5 cellular contexts compared by ENCODE assay signal in the genomic region with DNA sequence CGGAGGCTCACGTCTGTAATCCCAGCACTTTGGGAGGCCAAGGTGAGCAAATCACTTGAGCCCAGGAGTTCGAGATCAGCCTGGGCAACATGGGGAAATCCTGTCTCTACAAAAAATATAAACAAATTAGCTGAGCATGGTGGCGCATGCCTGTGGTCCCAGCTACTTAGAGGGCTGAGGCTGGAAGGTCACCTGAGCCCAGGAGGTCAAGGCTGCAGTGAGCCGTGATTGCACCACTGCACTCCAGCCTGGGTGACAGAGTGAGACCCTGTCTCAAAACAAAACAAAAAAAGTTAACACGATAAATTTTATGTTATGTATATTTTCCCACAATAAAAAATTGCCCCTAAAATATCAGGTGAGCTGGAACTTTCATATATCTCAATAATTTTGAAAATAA. TPM values are rescaled to one million over a fixed set of nuclear protein-coding genes. Genes with fewer than 3 reads are reported as not detected.
DNase-seq lines count a peak whose midpoint lies in the region; ATAC-seq, FAIRE-seq and TF ChIP-seq lines count a peak whose summit lies in the region.
"Not testable (repeated sequence)": the region's sequence is repeated elsewhere in the genome, so short reads cannot be mapped to it uniquely, and the experiment has no call there.

No MANE protein-coding gene starts in this region.

- in situ Hi-C loops in HepG2 (cut with HindIII; ENCODE audit: extremely low pct_ligation_motif_present, low pct_unique_long_range_greater_than_20kb), result not testable (repeated sequence)

- WGBS in HepG2 (ENCODE audit: low lambda C conversion rate), result 40% methylated on average over 6 of the region's 6 CpGs

- intact Hi-C loops in HepG2 (cut with micrococcal nuclease; ENCODE audit: unreplicated experiment), result not testable (repeated sequence)

- DNase-seq in NCI-H226 (peak; percentile 17), amniotic epithelial cell (ENCODE audit: low read depth) (peak; percentile 21), choroid plexus epithelial cell (ENCODE audit: low read depth) (peak; percentile 16), HepG2 (ENCODE audit: low spot score) (peak; percentile 63)
- DNase-seq in cardiac muscle cell (ENCODE audit: low read depth in 1 of 2, low spot score in 1 of 2), result not testable (repeated sequence)

- H3K36me3 ChIP-seq in cardiac muscle cell, result peaks cover 10% of the 10 kb centered on the region
- H3K36me3 ChIP-seq in HepG2 (replicated peaks in 1 of 2; ENCODE audit: control insufficient read depth in 1 of 2, insufficient read depth in 2 of 2, low read length in 2 of 2), result not testable (repeated sequence)

- not testable (repeated sequence) for TF ChIP-seq POLR2A in HepG2 (IDR thresholded peaks at IDR 0.05; ENCODE audit: insufficient read depth in 1 of 2, low read depth in 2 of 2, low read length in 2 of 2)

- TF ChIP-seq RAD21 in HepG2 (CRISPR knock-in tag; IDR thresholded peaks at IDR 0.05), result not testable (repeated sequence)

- TF ChIP-seq EP300 in HepG2 (IDR thresholded peaks at IDR 0.05; ENCODE audit: low read depth in 2 of 2, low read length in 2 of 2); HepG2 (CRISPR knock-in tag; IDR thresholded peaks at IDR 0.05; ENCODE audit: borderline replicate concordance): not testable (repeated sequence)

- TF ChIP-seq CTCF in choroid plexus epithelial cell (conservative IDR thresholded peaks at IDR 0.05; ENCODE audit: low read depth, low read length); cardiac muscle cell (IDR thresholded peaks at IDR 0.05; ENCODE audit: low read depth, low read length); HepG2 (CRISPR knock-in tag; IDR thresholded peaks at IDR 0.05): not testable (repeated sequence)

- not testable (repeated sequence) for BruUV-seq in HepG2 (replicated peaks; lab: Mats Ljungman, UMichigan)

- H3K4me3 ChIP-seq in choroid plexus epithelial cell (ENCODE audit: low read depth, low read length); cardiac muscle cell; HepG2 (replicated peaks in 1 of 3; ENCODE audit: insufficient read depth in 1 of 3, low read depth in 2 of 3, low read length in 3 of 3): not testable (repeated sequence)

- FAIRE-seq in HepG2 (lab: Jason Lieb, UNC), result peak; percentile 80

- H2AFZ ChIP-seq in HepG2 (ENCODE audit: low read length), result not testable (repeated sequence)

- H3K79me2 ChIP-seq in HepG2 (ENCODE audit: insufficient read depth, low read length), result not testable (repeated sequence)

- not testable (repeated sequence) for H3K4me2 ChIP-seq in HepG2 (ENCODE audit: low read depth, low read length)

- H3K9me3 ChIP-seq in cardiac muscle cell (ENCODE audit: low read depth); HepG2 (ENCODE audit: low read length): not testable (repeated sequence)

- POLR2A ChIA-PET in HepG2 (lab: Yijun Ruan, JAX), result interaction anchor here (0.9 to 1.1 kb wide), 3 partner anchors 32 to 50 kb away, joined by 3 to 4 read pairs (median 3); partner anchors contain the start of genes ABHD18 and MFSD8

- H3K27ac ChIP-seq in cardiac muscle cell (peak overlapping the region; percentile 1), HepG2 (ENCODE audit: extremely low read length, insufficient read depth, low read length) (peak overlapping the region; percentile 28)

- H4K20me1 ChIP-seq in HepG2 (ENCODE audit: insufficient read depth, low read length), result not testable (repeated sequence)

- H3K27me3 ChIP-seq in cardiac muscle cell; HepG2 (ENCODE audit: control insufficient read depth in 1 of 2, insufficient read depth in 2 of 2, low read length in 2 of 2): not testable (repeated sequence)

- H3K4me1 ChIP-seq in cardiac muscle cell (ENCODE audit: low read depth); HepG2 (ENCODE audit: insufficient read depth, low read length): not testable (repeated sequence)

- not testable (repeated sequence) for H3K9ac ChIP-seq in HepG2 (ENCODE audit: insufficient read depth, low read depth, low read length)

- ATAC-seq in HepG2, result peak; percentile 92

- CTCF ChIA-PET in HepG2 (lab: Yijun Ruan, JAX; ENCODE audit: low intra/inter-chr PET ratio, low total read pairs), result not testable (repeated sequence)

RNA-seq across cellular contexts. Expression of gene MFSD8, which starts 33.1 kb away (rescaled TPM):
- total RNA-seq in cardiac muscle cell, result 10.5 and 18.4 TPM in 2 replicates
- 20.4 and 23.6 TPM in 2 replicates for polyA plus RNA-seq in cardiac muscle cell
- 12.3 and 25.5 TPM in 2 replicates for total RNA-seq in HepG2 (2016; rRNA removed; fragmentation: Illumina TruSeq; extraction: Trizol)
- total RNA-seq in HepG2 (2016; cell fraction: cytosol; rRNA removed; fragmentation: Illumina TruSeq; extraction: Trizol; ENCODE audit: low read depth), result 36.2 and 53.0 TPM in 2 replicates
- 17.1 and 24.3 TPM in 2 replicates for total RNA-seq in HepG2 (2016; cell fraction: insoluble cytoplasmic fraction; rRNA removed; fragmentation: Illumina TruSeq; extraction: Trizol)
- 16.4 and 20.2 TPM in 2 replicates for total RNA-seq in HepG2 (2016; cell fraction: membrane; rRNA removed; fragmentation: Illumina TruSeq; extraction: Trizol)
- 40.1 and 45.9 TPM in 2 replicates for total RNA-seq in HepG2 (2016; cell fraction: nucleus; rRNA removed; fragmentation: Illumina TruSeq; extraction: Trizol)
- 24.8 and 26.8 TPM in 2 replicates for polyA plus RNA-seq in HepG2 (2011; rRNA removed)
- 5.0 and 6.9 TPM in 2 replicates for polyA plus RNA-seq in HepG2 (2011; cell fraction: cytosol; rRNA removed)
- 46.5 and 53.4 TPM in 2 replicates for polyA plus RNA-seq in HepG2 (2011; cell fraction: nucleus; rRNA removed)
- polyA plus RNA-seq in HepG2 (2012), result 14.5 and 18.2 TPM in 2 replicates
- polyA plus RNA-seq in HepG2 (2016; cell fraction: cytosol; fragmentation: Illumina TruSeq; extraction: Trizol; ENCODE audit: low read depth), result 1.8 and 2.4 TPM in 2 replicates
- polyA plus RNA-seq in HepG2 (2016; cell fraction: insoluble cytoplasmic fraction; fragmentation: Illumina TruSeq; extraction: Trizol; ENCODE audit: low read depth), result 9.0 and 9.2 TPM in 2 replicates
- polyA plus RNA-seq in HepG2 (2016; cell fraction: membrane; fragmentation: Illumina TruSeq; extraction: Trizol; ENCODE audit: low read depth), result 2.5 and 2.6 TPM in 2 replicates
- polyA plus RNA-seq in HepG2 (2016; cell fraction: nucleus; fragmentation: Illumina TruSeq; extraction: Trizol; ENCODE audit: insufficient read depth, low read depth), result 49.8 and 56.3 TPM in 2 replicates
- polyA minus RNA-seq in HepG2 (2011; rRNA and poly(A)+ RNA removed; ENCODE audit: low replicate concordance), result 10.4 and 14.3 TPM in 2 replicates
- 11.1 and 11.3 TPM in 2 replicates for polyA minus RNA-seq in HepG2 (2011; cell fraction: cytosol; rRNA and poly(A)+ RNA removed)
- 79.4 TPM in 2 replicates for polyA minus RNA-seq in HepG2 (2011; cell fraction: nucleus; rRNA and poly(A)+ RNA removed)

RNA-seq across cellular contexts. Expression of gene ABHD18, which starts 33.4 kb away (rescaled TPM):
- total RNA-seq in cardiac muscle cell (16.7 and 18.8 TPM in 2 replicates), HepG2 (2016; rRNA removed; fragmentation: Illumina TruSeq; extraction: Trizol) (16.3 and 17.8 TPM in 2 replicates)
- polyA plus RNA-seq in cardiac muscle cell (21.5 and 35.1 TPM in 2 replicates), HepG2 (2011; rRNA removed) (4.9 and 5.5 TPM in 2 replicates)
- total RNA-seq in HepG2 (2016; cell fraction: cytosol; rRNA removed; fragmentation: Illumina TruSeq; extraction: Trizol; ENCODE audit: low read depth), result 8.2 and 11.5 TPM in 2 replicates
- 14.5 and 20.1 TPM in 2 replicates for total RNA-seq in HepG2 (2016; cell fraction: insoluble cytoplasmic fraction; rRNA removed; fragmentation: Illumina TruSeq; extraction: Trizol)
- total RNA-seq in HepG2 (2016; cell fraction: membrane; rRNA removed; fragmentation: Illumina TruSeq; extraction: Trizol), result 7.1 and 8.6 TPM in 2 replicates
- 9.7 and 16.2 TPM in 2 replicates for total RNA-seq in HepG2 (2016; cell fraction: nucleus; rRNA removed; fragmentation: Illumina TruSeq; extraction: Trizol)
- 1.7 and 2.5 TPM in 2 replicates for polyA plus RNA-seq in HepG2 (2011; cell fraction: cytosol; rRNA removed)
- 3.1 and 5.2 TPM in 2 replicates for polyA plus RNA-seq in HepG2 (2011; cell fraction: nucleus; rRNA removed)
- polyA plus RNA-seq in HepG2 (2012), result 7.3 and 7.8 TPM in 2 replicates
- 0.51 and 0.75 TPM in 2 replicates for polyA plus RNA-seq in HepG2 (2016; cell fraction: cytosol; fragmentation: Illumina TruSeq; extraction: Trizol; ENCODE audit: low read depth)
- polyA plus RNA-seq in HepG2 (2016; cell fraction: insoluble cytoplasmic fraction; fragmentation: Illumina TruSeq; extraction: Trizol; ENCODE audit: low read depth), result 10.6 and 11.7 TPM in 2 replicates
- polyA plus RNA-seq in HepG2 (2016; cell fraction: membrane; fragmentation: Illumina TruSeq; extraction: Trizol; ENCODE audit: low read depth), result 1.5 TPM in 2 replicates
- 18.6 and 20.3 TPM in 2 replicates for polyA plus RNA-seq in HepG2 (2016; cell fraction: nucleus; fragmentation: Illumina TruSeq; extraction: Trizol; ENCODE audit: insufficient read depth, low read depth)
- 3.0 and 4.0 TPM in 2 replicates for polyA minus RNA-seq in HepG2 (2011; rRNA and poly(A)+ RNA removed; ENCODE audit: low replicate concordance)
- polyA minus RNA-seq in HepG2 (2011; cell fraction: cytosol; rRNA and poly(A)+ RNA removed), result 4.7 and 5.4 TPM in 2 replicates
- 14.9 and 18.3 TPM in 2 replicates for polyA minus RNA-seq in HepG2 (2011; cell fraction: nucleus; rRNA and poly(A)+ RNA removed)

RNA-seq across cellular contexts. Expression of gene PLK4, which starts 51.1 kb away (rescaled TPM):
- 4.1 and 13.0 TPM in 2 replicates for total RNA-seq in cardiac muscle cell
- polyA plus RNA-seq in cardiac muscle cell, result 5.2 and 6.5 TPM in 2 replicates
- total RNA-seq in HepG2 (2016; rRNA removed; fragmentation: Illumina TruSeq; extraction: Trizol), result 46.1 and 52.4 TPM in 2 replicates
- total RNA-seq in HepG2 (2016; cell fraction: cytosol; rRNA removed; fragmentation: Illumina TruSeq; extraction: Trizol; ENCODE audit: low read depth), result 4.0 and 4.8 TPM in 2 replicates
- total RNA-seq in HepG2 (2016; cell fraction: insoluble cytoplasmic fraction; rRNA removed; fragmentation: Illumina TruSeq; extraction: Trizol), result 37.2 and 43.6 TPM in 2 replicates
- 22.0 and 25.6 TPM in 2 replicates for total RNA-seq in HepG2 (2016; cell fraction: membrane; rRNA removed; fragmentation: Illumina TruSeq; extraction: Trizol)
- 58.1 and 65.6 TPM in 2 replicates for total RNA-seq in HepG2 (2016; cell fraction: nucleus; rRNA removed; fragmentation: Illumina TruSeq; extraction: Trizol)
- 11.1 and 22.4 TPM in 2 replicates for polyA plus RNA-seq in HepG2 (2011; rRNA removed)
- polyA plus RNA-seq in HepG2 (2011; cell fraction: cytosol; rRNA removed), result 4.5 and 5.7 TPM in 2 replicates
- 23.7 and 34.7 TPM in 2 replicates for polyA plus RNA-seq in HepG2 (2011; cell fraction: nucleus; rRNA removed)
- polyA plus RNA-seq in HepG2 (2012), result 6.6 and 14.8 TPM in 2 replicates
- polyA plus RNA-seq in HepG2 (2016; cell fraction: cytosol; fragmentation: Illumina TruSeq; extraction: Trizol; ENCODE audit: low read depth), result 2.2 and 2.5 TPM in 2 replicates
- 37.8 and 41.1 TPM in 2 replicates for polyA plus RNA-seq in HepG2 (2016; cell fraction: insoluble cytoplasmic fraction; fragmentation: Illumina TruSeq; extraction: Trizol; ENCODE audit: low read depth)
- polyA plus RNA-seq in HepG2 (2016; cell fraction: membrane; fragmentation: Illumina TruSeq; extraction: Trizol; ENCODE audit: low read depth), result 11.1 and 12.0 TPM in 2 replicates
- polyA plus RNA-seq in HepG2 (2016; cell fraction: nucleus; fragmentation: Illumina TruSeq; extraction: Trizol; ENCODE audit: insufficient read depth, low read depth), result 85.5 and 93.8 TPM in 2 replicates
- 10.6 and 11.4 TPM in 2 replicates for polyA minus RNA-seq in HepG2 (2011; rRNA and poly(A)+ RNA removed; ENCODE audit: low replicate concordance)
- polyA minus RNA-seq in HepG2 (2011; cell fraction: cytosol; rRNA and poly(A)+ RNA removed), result 5.3 and 6.0 TPM in 2 replicates
- polyA minus RNA-seq in HepG2 (2011; cell fraction: nucleus; rRNA and poly(A)+ RNA removed), result 35.3 and 46.9 TPM in 2 replicates
